ENCODE assay signal across 21 cellular contexts in the genomic region with DNA sequence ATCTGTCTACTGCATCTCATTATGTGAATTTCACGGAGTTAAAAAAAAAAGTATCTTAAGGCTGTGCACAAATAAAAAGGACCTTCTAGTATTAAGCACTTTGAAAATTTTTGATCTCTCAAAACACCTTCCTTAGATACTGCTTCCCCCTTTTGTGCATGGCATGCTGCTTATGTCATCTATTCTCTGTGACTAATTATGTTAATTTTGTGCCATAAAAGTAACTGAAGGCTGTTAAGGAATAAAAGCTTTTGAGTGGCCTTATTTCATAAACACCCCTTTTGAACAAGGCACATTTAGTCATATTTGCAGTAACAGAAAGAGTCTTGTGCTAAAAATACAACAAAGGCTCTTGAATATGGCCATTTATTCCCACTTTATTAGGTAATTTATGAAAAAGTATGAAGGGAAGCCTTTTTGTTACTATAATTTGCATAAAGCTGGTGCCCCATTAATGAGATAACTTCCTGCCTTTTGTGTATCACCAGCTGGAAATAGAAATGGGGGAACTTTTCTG.
DNase-seq lines count a peak whose midpoint lies in the region; ATAC-seq and TF ChIP-seq lines count a peak whose summit lies in the region.
"Had no signal": no experiment of that assay in that cellular context is flagged by ENCODE, and none has a peak within 500 bp of the region (broad histone marks: within the 10 kb centered on the region; RNA-seq: fewer than 3 reads in every experiment).

No MANE protein-coding gene starts in this region.

- H2AFZ ChIP-seq in GM23338 (peak overlapping the region; percentile 30; the same call in 1 of the 2 replicates), neural progenitor cell (replicated peaks) (peak overlapping the region; percentile 70)

- H3K4me1 Mint-ChIP-seq in GM23338 (peaks cover 40% of the 10 kb centered on the region), neural progenitor cell (peaks cover 66% of the 10 kb centered on the region)
- H3K4me1 Mint-ChIP-seq: activated CD4-positive, alpha-beta memory T cell treated with anti-CD3 and anti-CD28 coated beads, Interleukin-2, amount 10 ng/mL, durations not matched to agents 7 days and 5 days had no signal

- H3K36me3 ChIP-seq in GM23338 (ENCODE audit: insufficient read depth): no peaks in the 10 kb centered on the region
- H3K36me3 ChIP-seq in neural progenitor cell: no peaks in the 10 kb centered on the region
- H3K36me3 ChIP-seq in colonic mucosa: no peaks in the 10 kb centered on the region
- H3K36me3 ChIP-seq: BE2C, cardiac muscle cell, left ventricle myocardium inferior, prostate gland had no signal

- no peaks in the 10 kb centered on the region for H3K9me3 ChIP-seq in neural progenitor cell (ENCODE audit: low read depth)
- no peaks in the 10 kb centered on the region for H3K9me3 ChIP-seq in colonic mucosa
- H3K9me3 ChIP-seq: BE2C, prostate gland had no signal

- H3K4me3 Mint-ChIP-seq in GM23338: no peak overlapping the region
- H3K4me3 Mint-ChIP-seq in neural progenitor cell: peak overlapping the region; percentile 68
- H3K4me3 Mint-ChIP-seq: activated CD4-positive, alpha-beta memory T cell treated with anti-CD3 and anti-CD28 coated beads, Interleukin-2, amount 10 ng/mL, durations not matched to agents 7 days and 5 days; activated T-cell treated with anti-CD3 and anti-CD28 coated beads, Interleukin-2, amount 50 U/mL, for 4 hours; IgD-negative memory B cell had no signal

- H3F3A ChIP-seq in GM23338 (replicated peaks; ENCODE audit: low read depth): no peaks in the 10 kb centered on the region
- H3F3A ChIP-seq in neural progenitor cell (ENCODE audit: low read depth): no peaks in the 10 kb centered on the region

- H3K27ac ChIP-seq in GM23338 (ENCODE audit: low read depth) (no peak overlapping the region), neural progenitor cell (no peak overlapping the region), colonic mucosa (no peak overlapping the region)
- H3K27ac ChIP-seq: cardiac muscle cell, left ventricle myocardium inferior, prostate gland had no signal

- H3K9me3 Mint-ChIP-seq in GM23338 (no peaks in the 10 kb centered on the region; the same call in 2 of the 3 replicates), neural progenitor cell (no peaks in the 10 kb centered on the region)
- H3K9me3 Mint-ChIP-seq: activated CD4-positive, alpha-beta memory T cell treated with anti-CD3 and anti-CD28 coated beads, Interleukin-2, amount 10 ng/mL, durations not matched to agents 7 days and 5 days; activated T-cell treated with anti-CD3 and anti-CD28 coated beads, Interleukin-2, amount 50 U/mL, for 4 hours; IgD-negative memory B cell had no signal

- H3K4me3 ChIP-seq in GM23338: no peak overlapping the region
- no peak overlapping the region for H3K4me3 ChIP-seq in neural progenitor cell
- H3K4me3 ChIP-seq in colonic mucosa: no peak overlapping the region
- H3K4me3 ChIP-seq: cardiac muscle cell, left ventricle myocardium inferior, prostate gland had no signal

- ATAC-seq in GM23338: no peak
- ATAC-seq: activated T-cell treated with anti-CD3 and anti-CD28 coated beads, Interleukin-2, amount 50 U/mL, for 4 hours had no signal

- H4K20me1 ChIP-seq in GM23338 (replicated peaks; ENCODE audit: insufficient read depth): no peaks in the 10 kb centered on the region
- no peaks in the 10 kb centered on the region for H4K20me1 ChIP-seq in neural progenitor cell (ENCODE audit: low read depth)

- no peak overlapping the region for H3K9ac ChIP-seq in neural progenitor cell
- H3K9ac ChIP-seq in colonic mucosa (ENCODE audit: low read depth in 2 of 2, low read length in 2 of 2): no peak overlapping the region

- DNase-seq in GM23338 (ENCODE audit: low spot score) (no peak), NCI-H146 treated with DMSO at 0.1 percent for 48 hours (lab: John Stamatoyannopoulos, UW; ENCODE audit: unreplicated experiment) (peak; percentile 89), cerebellar cortex (ENCODE audit: low spot score) (peak; percentile 3), neural progenitor cell (ENCODE audit: low spot score) (no peak), posterior cingulate gyrus (no peak), colonic mucosa (no peak)
- DNase-seq in activated effector memory CD4-positive, alpha-beta T cell treated with anti-CD3 and anti-CD28 coated beads, Interleukin-2, amount 50 U/mL, for 16 hours: no peak
- DNase-seq in central memory CD4-positive, alpha-beta T cell: no peak
- DNase-seq: activated CD4-positive, alpha-beta memory T cell treated with anti-CD3 and anti-CD28 coated beads, Interleukin-2, amount 10 ng/mL, durations not matched to agents 7 days and 5 days; activated T-cell treated with anti-CD3 and anti-CD28 coated beads, Interleukin-2, amount 50 U/mL, for 4 hours; BE2C; effector CD4-positive, alpha-beta T cell; left ventricle myocardium inferior; NCI-H1048; NCI-H510A treated with DMSO at 0.1 percent for 48 hours; stimulated activated CD4-positive, alpha-beta T cell treated with anti-CD3 and anti-CD28 coated beads, Interleukin-12 subunit alpha, Interleukin-12 subunit beta, amount 100 ng/mL, for 4 hours; stimulated activated naive CD4-positive, alpha-beta T cell; trophoblast cell had no signal

- H3K36me3 Mint-ChIP-seq in GM23338 (ENCODE audit: low read depth) (peaks cover 7% of the 10 kb centered on the region; the same call in 2 of the 3 replicates), neural progenitor cell (no peaks in the 10 kb centered on the region)
- H3K36me3 Mint-ChIP-seq: IgD-negative memory B cell had no signal

- H3K4me1 ChIP-seq in GM23338 (ENCODE audit: insufficient read depth) (peaks cover 43% of the 10 kb centered on the region), neural progenitor cell (peaks cover 45% of the 10 kb centered on the region), colonic mucosa (no peaks in the 10 kb centered on the region)
- H3K4me1 ChIP-seq: BE2C, left ventricle myocardium inferior, prostate gland had no signal

- H3K27me3 Mint-ChIP-seq in GM23338 (ENCODE audit: insufficient read depth, low read depth, poor library complexity) (peaks cover 4% of the 10 kb centered on the region), neural progenitor cell (ENCODE audit: insufficient read depth, low read depth) (peaks cover 3% of the 10 kb centered on the region)
- H3K27me3 Mint-ChIP-seq: activated CD4-positive, alpha-beta memory T cell treated with anti-CD3 and anti-CD28 coated beads, Interleukin-2, amount 10 ng/mL, durations not matched to agents 7 days and 5 days had no signal

- H3K27me3 ChIP-seq in GM23338 (ENCODE audit: insufficient read depth): no peaks in the 10 kb centered on the region
- no peaks in the 10 kb centered on the region for H3K27me3 ChIP-seq in neural progenitor cell
- no peaks in the 10 kb centered on the region for H3K27me3 ChIP-seq in colonic mucosa
- H3K27me3 ChIP-seq: BE2C, cardiac muscle cell had no signal

- H3K27ac Mint-ChIP-seq in GM23338: peak overlapping the region; percentile 91
- peak overlapping the region; percentile 93 for H3K27ac Mint-ChIP-seq in neural progenitor cell
- H3K27ac Mint-ChIP-seq: activated CD4-positive, alpha-beta memory T cell treated with anti-CD3 and anti-CD28 coated beads, Interleukin-2, amount 10 ng/mL, durations not matched to agents 7 days and 5 days; IgD-negative memory B cell had no signal

- H3K4me2 ChIP-seq in GM23338 (peak overlapping the region; percentile 55), neural progenitor cell (peak overlapping the region; percentile 9)

- intact Hi-C loops in posterior cingulate gyrus (cut with DNase I) (no loop called here), colonic mucosa (cut with DNase I) (no loop called here)

- no peak for TF ChIP-seq CTCF in GM23338 (conservative IDR thresholded peaks at IDR 0.05; ENCODE audit: low read depth in 2 of 2)
- TF ChIP-seq CTCF in neural progenitor cell (IDR thresholded peaks at IDR 0.05): no peak
- no peak for TF ChIP-seq CTCF in colonic mucosa (IDR thresholded peaks at IDR 0.05)

- no peaks in the 10 kb centered on the region for H3K79me2 ChIP-seq in GM23338 (replicated peaks; ENCODE audit: insufficient read depth)
- no peaks in the 10 kb centered on the region for H3K79me2 ChIP-seq in neural progenitor cell (ENCODE audit: low read depth)

- H3K9me2 ChIP-seq in GM23338 (ENCODE audit: insufficient read depth): no peaks in the 10 kb centered on the region; the same call in 1 of the 2 replicates

TF ChIP-seq in GM23338, 12 proteins besides CTCF, POLR2A, EP300 and RAD21 (continues in another document):
- TF ChIP-seq JUNB (IDR thresholded peaks at IDR 0.05; ENCODE audit: unreplicated experiment) (no peak), EZH2 (IDR thresholded peaks at IDR 0.05; ENCODE audit: low read depth, unreplicated experiment) (no peak)
- TF ChIP-seq, protein P1, sequence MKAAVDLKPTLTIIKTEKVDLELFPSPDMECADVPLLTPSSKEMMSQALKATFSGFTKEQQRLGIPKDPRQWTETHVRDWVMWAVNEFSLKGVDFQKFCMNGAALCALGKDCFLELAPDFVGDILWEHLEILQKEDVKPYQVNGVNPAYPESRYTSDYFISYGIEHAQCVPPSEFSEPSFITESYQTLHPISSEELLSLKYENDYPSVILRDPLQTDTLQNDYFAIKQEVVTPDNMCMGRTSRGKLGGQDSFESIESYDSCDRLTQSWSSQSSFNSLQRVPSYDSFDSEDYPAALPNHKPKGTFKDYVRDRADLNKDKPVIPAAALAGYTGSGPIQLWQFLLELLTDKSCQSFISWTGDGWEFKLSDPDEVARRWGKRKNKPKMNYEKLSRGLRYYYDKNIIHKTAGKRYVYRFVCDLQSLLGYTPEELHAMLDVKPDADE (IDR thresholded peaks at IDR 0.05): no peak

Comparison
In these comparisons a context has a peak if more than half of its experiments do, and no peak if none do; other contexts are left out.
1. DNase-seq: peak in NCI-H146 treated with DMSO at 0.1 percent for 48 hours (single experiment) and cerebellar cortex (single experiment); none in GM23338 (single experiment), neural progenitor cell (single experiment), activated effector memory CD4-positive, alpha-beta T cell treated with anti-CD3 and anti-CD28 coated beads, Interleukin-2, amount 50 U/mL, for 16 hours (single experiment), central memory CD4-positive, alpha-beta T cell (single experiment), posterior cingulate gyrus (0 of 10) and colonic mucosa (single experiment).